ENCODE assay signal across 2 cellular contexts in the genomic region with DNA sequence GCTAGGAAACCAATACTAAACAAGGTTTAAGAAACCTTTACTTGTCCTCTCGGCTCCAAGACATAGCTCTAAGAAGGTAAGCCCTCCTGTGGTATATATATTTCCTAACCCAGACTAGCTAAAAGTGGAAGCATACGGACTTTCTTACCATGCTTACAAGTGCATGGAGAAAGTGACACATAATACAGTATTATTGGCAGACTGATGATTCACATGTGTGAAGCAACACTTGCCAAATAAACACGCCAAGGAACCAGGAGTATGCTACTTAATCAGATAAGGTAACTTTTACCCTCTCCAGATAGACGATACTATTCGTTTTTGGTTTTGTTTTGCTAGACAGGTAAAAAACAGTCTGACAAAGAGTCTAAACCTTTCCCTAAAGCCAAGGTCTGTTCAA.
TF ChIP-seq lines count a peak whose summit lies in the region.

No MANE protein-coding gene starts in this region.

TF ChIP-seq in A549, 52 proteins besides CTCF, POLR2A, EP300 and RAD21:
- peak; percentile 69 for TF ChIP-seq FOSL2 (IDR thresholded peaks at IDR 0.05)
- TF ChIP-seq FOSL2 (CRISPR knock-in tag; IDR thresholded peaks at IDR 0.05) = peak; percentile 84
- no peak for TF ChIP-seq RCOR1 (IDR thresholded peaks at IDR 0.05; ENCODE audit: low read depth, low read length)
- TF ChIP-seq SMC3 (IDR thresholded peaks at IDR 0.05) = no peak
- TF ChIP-seq RFX5 (IDR thresholded peaks at IDR 0.05) = no peak
- TF ChIP-seq BHLHE40 (IDR thresholded peaks at IDR 0.05; ENCODE audit: low read depth, low read length) = no peak
- 0 out of 2 replicates have a peak, but pooled peaks have one; percentile 20 for TF ChIP-seq JUNB (IDR thresholded peaks at IDR 0.05)
- TF ChIP-seq EHF (CRISPR knock-in tag; IDR thresholded peaks at IDR 0.05) = no peak
- no peak for TF ChIP-seq NPAS2 (CRISPR knock-in tag; IDR thresholded peaks at IDR 0.05; ENCODE audit: borderline replicate concordance)
- no peak for TF ChIP-seq RARB (CRISPR knock-in tag; IDR thresholded peaks at IDR 0.05)
- TF ChIP-seq, protein P1, sequence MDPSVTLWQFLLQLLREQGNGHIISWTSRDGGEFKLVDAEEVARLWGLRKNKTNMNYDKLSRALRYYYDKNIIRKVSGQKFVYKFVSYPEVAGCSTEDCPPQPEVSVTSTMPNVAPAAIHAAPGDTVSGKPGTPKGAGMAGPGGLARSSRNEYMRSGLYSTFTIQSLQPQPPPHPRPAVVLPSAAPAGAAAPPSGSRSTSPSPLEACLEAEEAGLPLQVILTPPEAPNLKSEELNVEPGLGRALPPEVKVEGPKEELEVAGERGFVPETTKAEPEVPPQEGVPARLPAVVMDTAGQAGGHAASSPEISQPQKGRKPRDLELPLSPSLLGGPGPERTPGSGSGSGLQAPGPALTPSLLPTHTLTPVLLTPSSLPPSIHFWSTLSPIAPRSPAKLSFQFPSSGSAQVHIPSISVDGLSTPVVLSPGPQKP (IDR thresholded peaks at IDR 0.05; ENCODE audit: low read depth, low read length) = no peak
- TF ChIP-seq KDM5A (IDR thresholded peaks at IDR 0.05) = no peak
- TF ChIP-seq HOXB13 (CRISPR knock-in tag; IDR thresholded peaks at IDR 0.05; ENCODE audit: low read depth) = no peak
- TF ChIP-seq ZNF302 (CRISPR knock-in tag; IDR thresholded peaks at IDR 0.05) = no peak
- no peak for TF ChIP-seq HDAC2 (IDR thresholded peaks at IDR 0.05)
- peak; percentile 70 to 74; a peak in 3 of 4 replicates for TF ChIP-seq CEBPB (IDR thresholded peaks at IDR 0.05)

TF ChIP-seq in HEK293, 187 proteins besides CTCF, POLR2A, EP300 and RAD21:
- TF ChIP-seq SCRT2 (tag by site-specific recombination; IDR thresholded peaks at IDR 0.05) (peak; percentile 43; the same call in 1 of the 2 replicates), ZBTB48 (tag by site-specific recombination; IDR thresholded peaks at IDR 0.05) (no peak)
- TF ChIP-seq, protein P2, sequence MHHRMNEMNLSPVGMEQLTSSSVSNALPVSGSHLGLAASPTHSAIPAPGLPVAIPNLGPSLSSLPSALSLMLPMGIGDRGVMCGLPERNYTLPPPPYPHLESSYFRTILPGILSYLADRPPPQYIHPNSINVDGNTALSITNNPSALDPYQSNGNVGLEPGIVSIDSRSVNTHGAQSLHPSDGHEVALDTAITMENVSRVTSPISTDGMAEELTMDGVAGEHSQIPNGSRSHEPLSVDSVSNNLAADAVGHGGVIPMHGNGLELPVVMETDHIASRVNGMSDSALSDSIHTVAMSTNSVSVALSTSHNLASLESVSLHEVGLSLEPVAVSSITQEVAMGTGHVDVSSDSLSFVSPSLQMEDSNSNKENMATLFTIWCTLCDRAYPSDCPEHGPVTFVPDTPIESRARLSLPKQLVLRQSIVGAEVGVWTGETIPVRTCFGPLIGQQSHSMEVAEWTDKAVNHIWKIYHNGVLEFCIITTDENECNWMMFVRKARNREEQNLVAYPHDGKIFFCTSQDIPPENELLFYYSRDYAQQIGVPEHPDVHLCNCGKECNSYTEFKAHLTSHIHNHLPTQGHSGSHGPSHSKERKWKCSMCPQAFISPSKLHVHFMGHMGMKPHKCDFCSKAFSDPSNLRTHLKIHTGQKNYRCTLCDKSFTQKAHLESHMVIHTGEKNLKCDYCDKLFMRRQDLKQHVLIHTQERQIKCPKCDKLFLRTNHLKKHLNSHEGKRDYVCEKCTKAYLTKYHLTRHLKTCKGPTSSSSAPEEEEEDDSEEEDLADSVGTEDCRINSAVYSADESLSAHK (tag by site-specific recombination; IDR thresholded peaks at IDR 0.05) = no peak
